Comparison of ENCODE assay signal across 8 cellular contexts in the genomic region with DNA sequence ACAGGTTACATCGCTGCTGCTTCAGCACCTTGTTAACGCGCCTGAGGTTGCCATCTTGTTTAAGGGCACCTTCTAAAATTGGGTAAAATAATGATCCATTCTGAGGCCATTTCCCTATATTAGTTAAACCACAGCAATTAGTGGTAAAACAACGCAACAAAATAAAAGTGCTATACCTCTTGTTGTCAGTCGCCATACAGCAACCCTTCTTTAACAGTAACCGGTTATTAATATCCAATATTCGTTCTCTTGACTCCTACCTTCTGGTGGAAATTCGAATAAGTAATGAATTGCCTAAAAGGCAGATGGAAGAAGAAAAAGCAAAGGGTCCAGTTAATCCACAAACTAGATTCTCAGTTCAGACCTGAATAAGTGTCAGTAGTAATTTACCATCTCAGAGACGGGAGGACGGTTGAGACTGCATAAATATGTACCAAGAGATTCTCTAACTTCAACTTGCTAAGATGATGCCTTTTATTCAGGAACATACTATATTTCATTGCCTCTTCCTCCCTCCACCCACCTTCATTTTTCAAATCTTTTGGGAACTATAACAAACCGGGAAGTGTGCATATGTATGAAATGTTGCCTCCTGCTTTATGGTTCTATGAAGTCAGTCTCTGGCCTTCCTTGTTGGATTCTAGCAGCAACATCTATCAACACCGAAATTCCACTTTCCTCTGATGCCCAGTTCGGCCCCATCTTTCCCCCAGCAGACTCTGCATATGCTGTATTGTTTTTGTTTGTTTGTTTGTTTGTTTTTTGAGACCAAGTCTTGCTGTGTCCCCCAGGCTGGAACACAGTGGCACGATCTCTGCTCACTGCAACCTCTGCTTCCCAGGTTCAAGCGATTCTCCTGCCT. TPM values are rescaled to one million over a fixed set of nuclear protein-coding genes. Genes with fewer than 3 reads are reported as not detected.
A peak's percentile ranks its signal among the peaks of the same experiment; 100 is the strongest.
DNase-seq lines count a peak whose midpoint lies in the region; ATAC-seq and TF ChIP-seq lines count a peak whose summit lies in the region.

No MANE protein-coding gene starts in this region.

- H3K4me3 Mint-ChIP-seq in activated CD8-positive, alpha-beta T cell treated with anti-CD3 and anti-CD28 coated beads for 36 hours = peak overlapping the region; percentile 92

- intact Hi-C loops in activated CD8-positive, alpha-beta T cell treated with anti-CD3 and anti-CD28 coated beads for 36 hours (cut with micrococcal nuclease) = no loop called here

- no peaks in the 10 kb centered on the region for H3K9me3 ChIP-seq in HEK293 (ENCODE audit: control insufficient read depth, insufficient read depth, low read depth, low read length)
- H3K9me3 ChIP-seq in hepatocyte (ENCODE audit: low read depth) = no peaks in the 10 kb centered on the region

- H3K4me3 ChIP-seq in HEK293 (ENCODE audit: low read depth, low read length) = no peak overlapping the region
- no peak overlapping the region for H3K4me3 ChIP-seq in hepatocyte
- H3K4me3 ChIP-seq in skin epidermis = peak overlapping the region in 6 of 7 experiments; percentile 56 to 95 (median 79)

- ATAC-seq in activated CD8-positive, alpha-beta T cell treated with anti-CD3 and anti-CD28 coated beads for 36 hours = no peak
- no peak for ATAC-seq in HG02763 (IDR thresholded peaks at IDR 0.05; ENCODE audit: unreplicated experiment)
- no peak for ATAC-seq in HG03342 (IDR thresholded peaks at IDR 0.05; ENCODE audit: unreplicated experiment)
- ATAC-seq in GM21825 (IDR thresholded peaks at IDR 0.05; ENCODE audit: unreplicated experiment) = no peak

- POLR2A ChIA-PET in HEK293 (lab: Yijun Ruan, JAX) = interaction anchor here (1.0 kb wide), 1 partner anchor 29 kb away, joined by 3 read pairs; no protein-coding TSS in a partner anchor
- POLR2A ChIA-PET in activated CD8-positive, alpha-beta T cell treated with anti-CD3 and anti-CD28 coated beads for 36 hours (lab: Charles Lee) = interaction anchor here (1.8 to 2.5 kb wide), 3 partner anchors 10 to 54 kb away, joined by 6 to 19 read pairs (median 10); a partner anchor contains a TSS

- no peaks in the 10 kb centered on the region for H4K20me1 ChIP-seq in hepatocyte (ENCODE audit: insufficient read depth, poor library complexity, severe bottlenecking)

- H3K9me2 ChIP-seq in hepatocyte (replicated peaks; ENCODE audit: insufficient read depth) = no peaks in the 10 kb centered on the region

- DNase-seq in activated CD8-positive, alpha-beta T cell treated with anti-CD3 and anti-CD28 coated beads for 36 hours = no peak
- no peak for DNase-seq in hepatocyte (ENCODE audit: low spot score)
- no peak for DNase-seq in amniotic stem cell (lab: John Stamatoyannopoulos, UW)

- H3K4me2 ChIP-seq in hepatocyte = peak overlapping the region; percentile 66

- peaks cover 32% of the 10 kb centered on the region for H3K36me3 Mint-ChIP-seq in activated CD8-positive, alpha-beta T cell treated with anti-CD3 and anti-CD28 coated beads for 36 hours (ENCODE audit: low read depth)

- H3K36me3 ChIP-seq in HEK293 (ENCODE audit: control insufficient read depth in 2 of 2, insufficient read depth in 1 of 2, low read length in 2 of 2) (peaks cover 18 to 30% of the 10 kb centered on the region in 2 experiments), hepatocyte (replicated peaks; ENCODE audit: insufficient read depth, low read depth) (no peaks in the 10 kb centered on the region)

- H3K4me1 Mint-ChIP-seq in activated CD8-positive, alpha-beta T cell treated with anti-CD3 and anti-CD28 coated beads for 36 hours (ENCODE audit: low read depth) = peaks cover 31% of the 10 kb centered on the region

- WGBS in hepatocyte (ENCODE audit: low lambda C conversion rate, missing lambda C conversion rate) = 74% methylated on average over 15 of the region's 15 CpGs

- H3K27me3 Mint-ChIP-seq in activated CD8-positive, alpha-beta T cell treated with anti-CD3 and anti-CD28 coated beads for 36 hours = no peaks in the 10 kb centered on the region

- TF ChIP-seq CTCF in HEK293 (tag by site-specific recombination; IDR thresholded peaks at IDR 0.05) (no peak), hepatocyte (IDR thresholded peaks at IDR 0.05; ENCODE audit: poor library complexity) (no peak)
- no peak for TF ChIP-seq CTCF in activated CD8-positive, alpha-beta T cell treated with anti-CD3 and anti-CD28 coated beads for 36 hours (IDR thresholded peaks at IDR 0.05)

- peaks cover 40% of the 10 kb centered on the region for H3K79me2 ChIP-seq in hepatocyte

- peak overlapping the region; percentile 80 for H2AFZ ChIP-seq in hepatocyte

- CTCF ChIA-PET in HEK293 (lab: Yijun Ruan, JAX) = no interaction called here
- CTCF ChIA-PET in activated CD8-positive, alpha-beta T cell treated with anti-CD3 and anti-CD28 coated beads for 36 hours (lab: Charles Lee) = interaction anchor here (1.0 to 2.8 kb wide), 3 partner anchors 29 to 53 kb away, joined by 3 to 14 read pairs (median 4); a partner anchor contains a TSS

- H3K9me3 Mint-ChIP-seq in activated CD8-positive, alpha-beta T cell treated with anti-CD3 and anti-CD28 coated beads for 36 hours = peaks cover 2% of the 10 kb centered on the region

- H3K27ac ChIP-seq in HEK293 (ENCODE audit: extremely low read depth, low read depth, low read length) (peak overlapping the region; percentile 89), hepatocyte (peak overlapping the region; percentile 95), skin epidermis (peak overlapping the region in 19 of 21 experiments; percentile 88 to 99 (median 95))

- H3K27me3 ChIP-seq in hepatocyte = no peaks in the 10 kb centered on the region

- H3K27ac Mint-ChIP-seq in activated CD8-positive, alpha-beta T cell treated with anti-CD3 and anti-CD28 coated beads for 36 hours = peak overlapping the region; percentile 98

- H3K4me1 ChIP-seq in HEK293 (ENCODE audit: control insufficient read depth, insufficient read depth, low read length) (no peaks in the 10 kb centered on the region), hepatocyte (ENCODE audit: insufficient read depth) (peaks cover 11% of the 10 kb centered on the region)

TF ChIP-seq in HEK293, 187 proteins besides CTCF, POLR2A, EP300 and RAD21 (continues in another document):
- TF ChIP-seq, protein P1, sequence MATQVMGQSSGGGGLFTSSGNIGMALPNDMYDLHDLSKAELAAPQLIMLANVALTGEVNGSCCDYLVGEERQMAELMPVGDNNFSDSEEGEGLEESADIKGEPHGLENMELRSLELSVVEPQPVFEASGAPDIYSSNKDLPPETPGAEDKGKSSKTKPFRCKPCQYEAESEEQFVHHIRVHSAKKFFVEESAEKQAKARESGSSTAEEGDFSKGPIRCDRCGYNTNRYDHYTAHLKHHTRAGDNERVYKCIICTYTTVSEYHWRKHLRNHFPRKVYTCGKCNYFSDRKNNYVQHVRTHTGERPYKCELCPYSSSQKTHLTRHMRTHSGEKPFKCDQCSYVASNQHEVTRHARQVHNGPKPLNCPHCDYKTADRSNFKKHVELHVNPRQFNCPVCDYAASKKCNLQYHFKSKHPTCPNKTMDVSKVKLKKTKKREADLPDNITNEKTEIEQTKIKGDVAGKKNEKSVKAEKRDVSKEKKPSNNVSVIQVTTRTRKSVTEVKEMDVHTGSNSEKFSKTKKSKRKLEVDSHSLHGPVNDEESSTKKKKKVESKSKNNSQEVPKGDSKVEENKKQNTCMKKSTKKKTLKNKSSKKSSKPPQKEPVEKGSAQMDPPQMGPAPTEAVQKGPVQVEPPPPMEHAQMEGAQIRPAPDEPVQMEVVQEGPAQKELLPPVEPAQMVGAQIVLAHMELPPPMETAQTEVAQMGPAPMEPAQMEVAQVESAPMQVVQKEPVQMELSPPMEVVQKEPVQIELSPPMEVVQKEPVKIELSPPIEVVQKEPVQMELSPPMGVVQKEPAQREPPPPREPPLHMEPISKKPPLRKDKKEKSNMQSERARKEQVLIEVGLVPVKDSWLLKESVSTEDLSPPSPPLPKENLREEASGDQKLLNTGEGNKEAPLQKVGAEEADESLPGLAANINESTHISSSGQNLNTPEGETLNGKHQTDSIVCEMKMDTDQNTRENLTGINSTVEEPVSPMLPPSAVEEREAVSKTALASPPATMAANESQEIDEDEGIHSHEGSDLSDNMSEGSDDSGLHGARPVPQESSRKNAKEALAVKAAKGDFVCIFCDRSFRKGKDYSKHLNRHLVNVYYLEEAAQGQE (tag by site-specific recombination; IDR thresholded peaks at IDR 0.05) = peak; percentile 40; the same call in 1 of the 2 replicates
- TF ChIP-seq, protein P2, sequence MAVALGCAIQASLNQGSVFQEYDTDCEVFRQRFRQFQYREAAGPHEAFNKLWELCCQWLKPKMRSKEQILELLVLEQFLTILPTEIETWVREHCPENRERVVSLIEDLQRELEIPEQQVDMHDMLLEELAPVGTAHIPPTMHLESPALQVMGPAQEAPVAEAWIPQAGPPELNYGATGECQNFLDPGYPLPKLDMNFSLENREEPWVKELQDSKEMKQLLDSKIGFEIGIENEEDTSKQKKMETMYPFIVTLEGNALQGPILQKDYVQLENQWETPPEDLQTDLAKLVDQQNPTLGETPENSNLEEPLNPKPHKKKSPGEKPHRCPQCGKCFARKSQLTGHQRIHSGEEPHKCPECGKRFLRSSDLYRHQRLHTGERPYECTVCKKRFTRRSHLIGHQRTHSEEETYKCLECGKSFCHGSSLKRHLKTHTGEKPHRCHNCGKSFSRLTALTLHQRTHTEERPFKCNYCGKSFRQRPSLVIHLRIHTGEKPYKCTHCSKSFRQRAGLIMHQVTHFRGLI (tag by site-specific recombination; IDR thresholded peaks at IDR 0.05) = no peak

RNA-seq across cellular contexts. Expression of a gene that starts 0.8 kb away (rescaled TPM):
- total RNA-seq in activated CD8-positive, alpha-beta T cell treated with anti-CD3 and anti-CD28 coated beads for 36 hours = 100 to 1,000 TPM; 119 to 120 TPM
- 171 and 190 TPM in 2 replicates for total RNA-seq in hepatocyte
- polyA plus RNA-seq in hepatocyte = 299 and 319 TPM in 2 replicates

RNA-seq across cellular contexts. Expression of a gene that starts 6.5 kb away (rescaled TPM):
- total RNA-seq in activated CD8-positive, alpha-beta T cell treated with anti-CD3 and anti-CD28 coated beads for 36 hours = not detected
- not detected in 2 replicates for total RNA-seq in hepatocyte
- not detected in 2 replicates for polyA plus RNA-seq in hepatocyte

RNA-seq across cellular contexts. Expression of a gene that starts 21.8 kb away (rescaled TPM):
- under 1 TPM; 0.69 to 0.72 TPM for total RNA-seq in activated CD8-positive, alpha-beta T cell treated with anti-CD3 and anti-CD28 coated beads for 36 hours
- total RNA-seq in hepatocyte = 6.7 and 6.9 TPM in 2 replicates
- 18.0 and 19.8 TPM in 2 replicates for polyA plus RNA-seq in hepatocyte

RNA-seq across cellular contexts. Expression of a gene that starts 25.6 kb away (rescaled TPM):
- 10 to 100 TPM; 13.2 to 13.5 TPM for total RNA-seq in activated CD8-positive, alpha-beta T cell treated with anti-CD3 and anti-CD28 coated beads for 36 hours
- 7.8 and 8.8 TPM in 2 replicates for total RNA-seq in hepatocyte
- 5.7 and 6.5 TPM in 2 replicates for polyA plus RNA-seq in hepatocyte

RNA-seq across cellular contexts. Expression of a gene that starts 53.2 kb away (rescaled TPM):
- total RNA-seq in activated CD8-positive, alpha-beta T cell treated with anti-CD3 and anti-CD28 coated beads for 36 hours = 1 to 10 TPM; 2.3 to 2.6 TPM
- 75.1 and 80.8 TPM in 2 replicates for total RNA-seq in hepatocyte
- polyA plus RNA-seq in hepatocyte = 36.2 and 43.2 TPM in 2 replicates

Comparison
In these comparisons a context has a peak if more than half of its experiments do, and no peak if none do; other contexts are left out.
1. H3K4me3 ChIP-seq: peak in skin epidermis (6 of 7); none in HEK293 (single experiment) and hepatocyte (single experiment).
2. Peak in every context shown above with its lines, with median percentiles within 50 percentile points of each other: H3K27ac ChIP-seq.